24 cellular contexts compared by ENCODE assay signal in genomic region chr4:24535399-24535798, GRCh38.
"Had no signal": no experiment of that assay in that cellular context is flagged by ENCODE, and none has a peak within 500 bp of the region (broad histone marks: within the 10 kb centered on the region; RNA-seq: fewer than 3 reads in every experiment).

No MANE protein-coding gene starts in this region.

- ATAC-seq: activated T-helper 17 cell treated with anti-CD3 and anti-CD28 coated beads, Interleukin-2, amount 50 U/mL, for 72 hours; foreskin keratinocyte; stimulated activated naive B cell treated with anti-CD40 and anti-IgM and Interleukin-4, amounts not matched to agents 10 μg/mL and 1 μg/mL and 100 μg/mL, for 72 hours; T-cell had no signal

- H3K4me3 ChIP-seq: coronary artery, left ventricle myocardium inferior, transverse colon, vagina had no signal

- H3K4me3 Mint-ChIP-seq: activated CD4-positive, alpha-beta memory T cell treated with anti-CD3 and anti-CD28 coated beads, Interleukin-2, amount 10 ng/mL, durations not matched to agents 7 days and 5 days; activated naive CD4-positive, alpha-beta T cell treated with anti-CD3 and anti-CD28 coated beads for 36 hours; activated T-helper 17 cell treated with anti-CD3 and anti-CD28 coated beads, Interleukin-2, amount 50 U/mL, for 72 hours; brain; central memory CD8-positive, alpha-beta T cell; naive B cell; stimulated activated naive B cell treated with anti-CD40 and anti-IgM and Interleukin-4, amounts not matched to agents 10 μg/mL and 1 μg/mL and 100 μg/mL, for 72 hours; T-cell had no signal

- H3K4me1 ChIP-seq: foreskin keratinocyte, transverse colon had no signal

- H3K9me3 Mint-ChIP-seq: activated CD4-positive, alpha-beta memory T cell treated with anti-CD3 and anti-CD28 coated beads, Interleukin-2, amount 10 ng/mL, durations not matched to agents 7 days and 5 days; activated naive CD4-positive, alpha-beta T cell treated with anti-CD3 and anti-CD28 coated beads for 36 hours; activated T-helper 17 cell treated with anti-CD3 and anti-CD28 coated beads, Interleukin-2, amount 50 U/mL, for 72 hours; brain; central memory CD8-positive, alpha-beta T cell; naive B cell; stimulated activated naive B cell treated with anti-CD40 and anti-IgM and Interleukin-4, amounts not matched to agents 10 μg/mL and 1 μg/mL and 100 μg/mL, for 72 hours; T-cell had no signal

- H3K27me3 Mint-ChIP-seq: activated CD4-positive, alpha-beta memory T cell treated with anti-CD3 and anti-CD28 coated beads, Interleukin-2, amount 10 ng/mL, durations not matched to agents 7 days and 5 days; activated T-helper 17 cell treated with anti-CD3 and anti-CD28 coated beads, Interleukin-2, amount 50 U/mL, for 72 hours; brain; central memory CD8-positive, alpha-beta T cell; naive B cell; stimulated activated naive B cell treated with anti-CD40 and anti-IgM and Interleukin-4, amounts not matched to agents 10 μg/mL and 1 μg/mL and 100 μg/mL, for 72 hours; T-cell had no signal

- H3K9me3 ChIP-seq: left ventricle myocardium inferior, neutrophil, transverse colon, vagina had no signal

- H3K27ac ChIP-seq: coronary artery, foreskin keratinocyte, left ventricle myocardium inferior, neutrophil, transverse colon, vagina had no signal

- H3K27ac Mint-ChIP-seq: activated CD4-positive, alpha-beta memory T cell treated with anti-CD3 and anti-CD28 coated beads, Interleukin-2, amount 10 ng/mL, durations not matched to agents 7 days and 5 days; activated naive CD4-positive, alpha-beta T cell treated with anti-CD3 and anti-CD28 coated beads for 36 hours; activated T-helper 17 cell treated with anti-CD3 and anti-CD28 coated beads, Interleukin-2, amount 50 U/mL, for 72 hours; stimulated activated naive B cell treated with anti-CD40 and anti-IgM and Interleukin-4, amounts not matched to agents 10 μg/mL and 1 μg/mL and 100 μg/mL, for 72 hours; T-cell had no signal

- H3K27me3 ChIP-seq: foreskin keratinocyte, neutrophil, transverse colon, vagina had no signal

- DNase-seq: activated CD4-positive, alpha-beta memory T cell treated with anti-CD3 and anti-CD28 coated beads, Interleukin-2, amount 10 ng/mL, durations not matched to agents 7 days and 5 days; activated CD4-positive, CD25-positive, alpha-beta regulatory T cell treated with anti-CD3 and anti-CD28 coated beads, Interleukin-2, amount 50 U/mL, for 72 hours; activated CD8-positive, alpha-beta memory T cell treated with anti-CD3 and anti-CD28 coated beads, Interleukin-2, amount 50 U/mL, for 4 hours; activated naive CD4-positive, alpha-beta T cell treated with anti-CD3 and anti-CD28 coated beads for 36 hours; amygdala; effector CD4-positive, alpha-beta T cell; foreskin keratinocyte; glutamatergic neuron; hypothalamus; left ventricle myocardium inferior; naive B cell; posterior cingulate gyrus; retina; stimulated activated CD4-positive, alpha-beta T cell treated with anti-CD3 and anti-CD28 coated beads, Interleukin-2, amount 100 ng/mL, for 48 hours; stimulated activated naive B cell treated with anti-CD40 and anti-IgM and Interleukin-4, amounts not matched to agents 10 μg/mL and 1 μg/mL and 100 μg/mL, for 72 hours; T-cell; T1000; transverse colon had no signal

- H3K4me1 Mint-ChIP-seq: central memory CD8-positive, alpha-beta T cell; stimulated activated naive B cell treated with anti-CD40 and anti-IgM and Interleukin-4, amounts not matched to agents 10 μg/mL and 1 μg/mL and 100 μg/mL, for 72 hours had no signal
